In genomic region chr1:241323510-241323909, GRCh38 we compare ENCODE assay signal across 10 cellular contexts. TPM values are rescaled to one million over a fixed set of nuclear protein-coding genes. Genes with fewer than 3 reads are reported as not detected.
DNase-seq lines count a peak whose midpoint lies in the region; ATAC-seq lines count a peak whose summit lies in the region.
"Had no signal": no experiment of that assay in that cellular context is flagged by ENCODE, and none has a peak within 500 bp of the region (broad histone marks: within the 10 kb centered on the region; RNA-seq: fewer than 3 reads in every experiment).

No MANE protein-coding gene starts in this region.

- H3K9me3 Mint-ChIP-seq in activated T-helper 1 cell treated with anti-CD3 and anti-CD28 coated beads, Interleukin-12 subunit alpha, Interleukin-12 subunit beta, Interleukin-2, Interleukin-4 antibody, amounts not matched to agents 30 ng/mL and 10 ng/mL and 1 ng/mL, durations not matched to agents 14 hours and 24 hours and 36 hours, result no peaks in the 10 kb centered on the region

- no peaks in the 10 kb centered on the region for H3K36me3 Mint-ChIP-seq in activated T-helper 1 cell treated with anti-CD3 and anti-CD28 coated beads, Interleukin-12 subunit alpha, Interleukin-12 subunit beta, Interleukin-2, Interleukin-4 antibody, amounts not matched to agents 30 ng/mL and 10 ng/mL and 1 ng/mL, durations not matched to agents 14 hours and 24 hours and 36 hours (ENCODE audit: low read depth)

- ATAC-seq in HG03520 (IDR thresholded peaks at IDR 0.05; ENCODE audit: unreplicated experiment), result no peak

- no peak overlapping the region for H3K4me3 Mint-ChIP-seq in activated T-helper 1 cell treated with anti-CD3 and anti-CD28 coated beads, Interleukin-12 subunit alpha, Interleukin-12 subunit beta, Interleukin-2, Interleukin-4 antibody, amounts not matched to agents 30 ng/mL and 10 ng/mL and 1 ng/mL, durations not matched to agents 14 hours and 24 hours and 36 hours

- no peak overlapping the region for H3K27ac Mint-ChIP-seq in activated T-helper 1 cell treated with anti-CD3 and anti-CD28 coated beads, Interleukin-12 subunit alpha, Interleukin-12 subunit beta, Interleukin-2, Interleukin-4 antibody, amounts not matched to agents 30 ng/mL and 10 ng/mL and 1 ng/mL, durations not matched to agents 14 hours and 24 hours and 36 hours

- no peaks in the 10 kb centered on the region for H3K4me1 Mint-ChIP-seq in activated T-helper 1 cell treated with anti-CD3 and anti-CD28 coated beads, Interleukin-12 subunit alpha, Interleukin-12 subunit beta, Interleukin-2, Interleukin-4 antibody, amounts not matched to agents 30 ng/mL and 10 ng/mL and 1 ng/mL, durations not matched to agents 14 hours and 24 hours and 36 hours (ENCODE audit: low read depth)

- intact Hi-C loops in activated T-helper 1 cell treated with anti-CD3 and anti-CD28 coated beads, Interleukin-12 subunit alpha, Interleukin-12 subunit beta, Interleukin-2, Interleukin-4 antibody, amounts not matched to agents 30 ng/mL and 10 ng/mL and 1 ng/mL, durations not matched to agents 14 hours and 24 hours and 36 hours (cut with micrococcal nuclease), result no loop called here

- DNase-seq in ELR (ENCODE audit: low read depth) (peak; percentile 58), HuH-7 (ENCODE audit: low spot score) (peak; percentile 25), amniotic epithelial cell (ENCODE audit: low read depth) (peak; percentile 14), kidney tubule cell (ENCODE audit: low spot score) (peak; percentile 29), NCI-H748 treated with DMSO at 0.1 percent for 48 hours (lab: John Stamatoyannopoulos, UW) (no peak), DMS79 treated with DMSO at 0.1 percent for 48 hours (lab: John Stamatoyannopoulos, UW) (no peak)
- no peak for DNase-seq in activated T-helper 1 cell treated with anti-CD3 and anti-CD28 coated beads, Interleukin-12 subunit alpha, Interleukin-12 subunit beta, Interleukin-2, Interleukin-4 antibody, amounts not matched to agents 30 ng/mL and 10 ng/mL and 1 ng/mL, durations not matched to agents 14 hours and 24 hours and 36 hours (ENCODE audit: low spot score)
- DNase-seq: hippocampal formation, spleen had no signal

- no peaks in the 10 kb centered on the region for H3K27me3 Mint-ChIP-seq in activated T-helper 1 cell treated with anti-CD3 and anti-CD28 coated beads, Interleukin-12 subunit alpha, Interleukin-12 subunit beta, Interleukin-2, Interleukin-4 antibody, amounts not matched to agents 30 ng/mL and 10 ng/mL and 1 ng/mL, durations not matched to agents 14 hours and 24 hours and 36 hours (ENCODE audit: insufficient read depth)

RNA-seq across cellular contexts. Expression of gene RGS7, which starts 33.5 kb away (rescaled TPM):
- total RNA-seq in activated T-helper 1 cell treated with anti-CD3 and anti-CD28 coated beads, Interleukin-12 subunit alpha, Interleukin-12 subunit beta, Interleukin-2, Interleukin-4 antibody, amounts not matched to agents 30 ng/mL and 10 ng/mL and 1 ng/mL, durations not matched to agents 14 hours and 24 hours and 36 hours, result not detected in 2 replicates

Comparison
In these comparisons a context has a peak if more than half of its experiments do, and no peak if none do; other contexts are left out.
1. DNase-seq: peak in ELR (single experiment), HuH-7 (single experiment), amniotic epithelial cell (single experiment) and kidney tubule cell (single experiment); none in NCI-H748 treated with DMSO at 0.1 percent for 48 hours (single experiment), activated T-helper 1 cell treated with anti-CD3 and anti-CD28 coated beads, Interleukin-12 subunit alpha, Interleukin-12 subunit beta, Interleukin-2, Interleukin-4 antibody, amounts not matched to agents 30 ng/mL and 10 ng/mL and 1 ng/mL, durations not matched to agents 14 hours and 24 hours and 36 hours (single experiment) and DMS79 treated with DMSO at 0.1 percent for 48 hours (single experiment).